In genomic region chr18:42164556-42164955, GRCh38 we compare ENCODE assay signal across 1 cellular context.
TF ChIP-seq lines count a peak whose summit lies in the region.

No MANE protein-coding gene starts in this region.

TF ChIP-seq in WTC11, 78 proteins besides CTCF, POLR2A, EP300 and RAD21 (continued from another document):
- no peak for TF ChIP-seq ZNF532 (CRISPR knock-in tag; IDR thresholded peaks at IDR 0.05; ENCODE audit: borderline replicate concordance)
- no peak for TF ChIP-seq TEAD1 (CRISPR knock-in tag; IDR thresholded peaks at IDR 0.05)
